In genomic region chr6:150145830-150146229, GRCh38 we compare ENCODE assay signal across 1 cellular context.
TF ChIP-seq lines count a peak whose summit lies in the region.

No MANE protein-coding gene starts in this region.

TF ChIP-seq in K562, 482 proteins besides CTCF, POLR2A, EP300 and RAD21 (continued from another document):
- TF ChIP-seq E2F1 (CRISPR knock-in tag; IDR thresholded peaks at IDR 0.05): no peak
